ENCODE assay signal across 8 cellular contexts in genomic region chr11:66288866-66289547, GRCh38. TPM values are rescaled to one million over a fixed set of nuclear protein-coding genes. Genes with fewer than 3 reads are reported as not detected.
A peak's percentile ranks its signal among the peaks of the same experiment; 100 is the strongest.
DNase-seq lines count a peak whose midpoint lies in the region; ATAC-seq and TF ChIP-seq lines count a peak whose summit lies in the region.

YIF1A (minus strand) TSS chr11:66289143; CDS start chr11:66288985, 158 bp downstream.

- H3K9me3 Mint-ChIP-seq in osteocyte (ENCODE audit: unreplicated experiment): no peaks in the 10 kb centered on the region

- peak within 1 kb of the TSS; percentile 88 for H3K27ac ChIP-seq in thymus (ENCODE audit: low read depth)

- DNase-seq in GM12864 (ENCODE audit: low read depth): peak; percentile 99
- DNase-seq in NCI-H1417 (lab: John Stamatoyannopoulos, UW): peak; percentile 99 to 100 (median 99)
- DNase-seq in SW 1271 (lab: John Stamatoyannopoulos, UW): peak; percentile 97 to 99
- peak; percentile 97 for DNase-seq in activated naive CD8-positive, alpha-beta T cell treated with anti-CD3 and anti-CD28 coated beads, Interleukin-2, amount 50 U/mL, for 16 hours (ENCODE audit: low read depth, low spot score)
- peak; percentile 98 to 100 (median 99) for DNase-seq in head of caudate nucleus
- DNase-seq in osteocyte (ENCODE audit: extremely low spot score, unreplicated experiment): peak; percentile 100

- no peaks in the 10 kb centered on the region for H3K36me3 Mint-ChIP-seq in osteocyte (ENCODE audit: unreplicated experiment)

- H3K4me1 Mint-ChIP-seq in osteocyte (ENCODE audit: unreplicated experiment): peaks cover 34% of the 10 kb centered on the region

- peak within 1 kb of the TSS; percentile 94 for H3K4me3 Mint-ChIP-seq in osteocyte (ENCODE audit: unreplicated experiment)

- H3K36me3 ChIP-seq in thymus (ENCODE audit: control insufficient read depth, insufficient read depth): peaks cover 16% of the 10 kb centered on the region

- peaks cover 22% of the 10 kb centered on the region for H3K4me1 ChIP-seq in thymus (ENCODE audit: control insufficient read depth, insufficient read depth, low read length)

- under 1% methylated on average over 74 of the region's 74 CpGs for WGBS in thymus

- ATAC-seq in HG02759 (IDR thresholded peaks at IDR 0.05; ENCODE audit: unreplicated experiment): peak; percentile 92

- TF ChIP-seq CTCF in GM12864 (IDR thresholded peaks at IDR 0.05; ENCODE audit: low read depth, low read length, missing control alignments) (no peak), osteocyte (IDR thresholded peaks at IDR 0.05) (no peak)

- H3K27me3 ChIP-seq in thymus (ENCODE audit: control insufficient read depth, insufficient read depth): peaks cover 34% of the 10 kb centered on the region

- peaks cover 15% of the 10 kb centered on the region for H3K27me3 Mint-ChIP-seq in osteocyte (ENCODE audit: unreplicated experiment)

- H3K9me3 ChIP-seq in thymus (ENCODE audit: control insufficient read depth): no peaks in the 10 kb centered on the region

- intact Hi-C loops in head of caudate nucleus (cut with DNase I): no loop called here

- H3K4me3 ChIP-seq in GM12864 (ENCODE audit: low read depth, low read length) (peak within 1 kb of the TSS; percentile 75), thymus (ENCODE audit: low read length) (peak within 1 kb of the TSS; percentile 63)

- H3K27ac Mint-ChIP-seq in osteocyte (ENCODE audit: unreplicated experiment): peak within 1 kb of the TSS; percentile 99

RNA-seq across cellular contexts. Expression of gene YIF1A, which starts in this region (rescaled TPM):
- total RNA-seq in osteocyte: 140 and 146 TPM in 2 replicates
- 57.3 TPM for polyA plus RNA-seq in thymus

Comparison
In these comparisons a context has a peak if more than half of its experiments do, and no peak if none do; other contexts are left out.
1. Peak in every context shown above with its lines: DNase-seq, ATAC-seq, H3K4me3 ChIP-seq and H3K27ac ChIP-seq.